1 cellular context compared by ENCODE assay signal in the genomic region with DNA sequence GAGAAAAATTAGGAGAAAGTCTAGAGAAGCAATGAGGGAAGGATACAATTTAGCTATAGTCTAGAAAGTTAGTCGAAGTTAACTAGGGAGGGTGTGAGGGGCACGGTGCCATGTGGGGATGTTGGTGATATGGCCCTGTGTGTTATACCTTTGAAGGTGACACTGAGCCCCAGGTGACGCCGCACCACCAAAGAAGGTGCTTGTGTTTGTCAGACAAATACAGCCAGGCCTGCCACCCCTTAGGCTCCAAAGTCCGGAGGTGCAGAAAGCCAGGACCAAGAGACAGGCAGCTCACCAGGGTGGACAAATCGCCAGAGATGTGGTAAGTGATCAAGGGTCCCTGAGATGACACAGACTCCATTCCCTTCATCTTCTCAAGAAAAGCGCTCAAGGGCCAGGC.
TF ChIP-seq lines count a peak whose summit lies in the region.

No MANE protein-coding gene starts in this region.

TF ChIP-seq in A549, 52 proteins besides CTCF, POLR2A, EP300 and RAD21 (continued from another document):
- no peak for TF ChIP-seq ZFP36 (IDR thresholded peaks at IDR 0.05; ENCODE audit: borderline replicate concordance, partially characterized antibody)
